12 cellular contexts compared by ENCODE assay signal in the genomic region with DNA sequence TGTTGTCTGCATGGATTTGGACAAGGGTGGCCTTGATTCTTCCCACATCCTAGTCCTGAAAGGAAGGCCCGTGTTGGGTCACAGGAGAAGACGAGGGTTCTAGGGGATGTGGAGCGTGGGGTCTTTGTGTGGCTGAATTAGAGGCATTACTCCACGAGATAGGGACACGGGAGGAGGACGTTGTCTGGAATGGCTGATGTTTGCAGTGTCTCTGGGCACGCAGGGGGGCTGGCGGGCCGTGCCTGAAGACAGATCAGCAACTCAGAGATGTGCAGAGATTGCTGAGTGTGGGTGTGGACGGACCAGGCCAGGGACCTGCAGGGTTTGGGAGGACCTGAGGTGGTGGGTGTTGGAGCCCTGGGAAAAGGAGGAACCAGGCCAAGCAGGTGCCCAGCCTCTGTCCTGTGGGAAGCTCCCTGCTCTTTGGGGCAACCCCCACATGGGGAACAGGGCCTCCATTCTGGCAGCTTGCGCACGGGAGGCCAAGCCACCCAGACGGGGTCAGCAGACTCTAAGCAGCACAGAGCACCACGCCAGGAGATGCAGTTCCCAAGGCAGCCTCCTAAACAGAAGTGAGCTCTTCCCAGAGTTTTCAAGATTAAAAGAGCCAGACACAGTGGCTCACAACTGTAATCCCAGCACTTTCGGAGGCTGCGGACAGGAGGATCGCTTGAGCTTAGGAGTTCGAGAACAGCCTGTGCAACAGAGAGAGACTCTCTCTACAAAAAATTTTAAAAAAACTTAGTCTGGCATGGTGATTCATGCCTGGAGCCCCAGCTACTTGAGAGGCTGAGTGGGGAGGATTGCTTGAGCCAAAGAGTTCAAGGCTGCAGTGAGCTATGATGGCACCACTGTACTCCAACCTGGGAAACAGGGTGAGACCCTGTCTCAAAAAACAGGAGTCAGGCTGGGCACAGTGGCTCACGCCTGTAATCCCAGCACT.
DNase-seq lines count a peak whose midpoint lies in the region; ATAC-seq and TF ChIP-seq lines count a peak whose summit lies in the region.
"Had no signal": no experiment of that assay in that cellular context is flagged by ENCODE, and none has a peak within 500 bp of the region (broad histone marks: within the 10 kb centered on the region; RNA-seq: fewer than 3 reads in every experiment).

No MANE protein-coding gene starts in this region.

- 88% methylated on average over 14 of the region's 19 CpGs for WGBS in mammary epithelial cell (ENCODE audit: low coverage, missing lambda C conversion rate)

- no peak overlapping the region for H3K9ac ChIP-seq in mammary epithelial cell (ENCODE audit: insufficient read depth, low read length)

- H3K36me3 Mint-ChIP-seq in MCF 10A (ENCODE audit: insufficient read depth, unreplicated experiment) (peaks cover 48% of the 10 kb centered on the region), nephron progenitor cell (ENCODE audit: low read depth) (peaks cover 19% of the 10 kb centered on the region)

- H3K4me3 ChIP-seq in mammary epithelial cell (replicated peaks in 1 of 3; ENCODE audit: insufficient read depth in 1 of 3, low read depth in 2 of 3, low read length in 3 of 3) (no peak overlapping the region), vagina (peak overlapping the region in 1 of 2 donors; percentile 3)

- BruUV-seq in MCF 10A (replicated peaks; lab: Mats Ljungman, UMichigan), result no TSS peak
- BruUV-seq in mammary epithelial cell (replicated peaks; lab: Mats Ljungman, UMichigan), result no TSS peak

- intact Hi-C loops in MCF 10A (cut with micrococcal nuclease), result no loop called here
- intact Hi-C loops in mammary epithelial cell (cut with micrococcal nuclease), result no loop called here
- intact Hi-C loops in vagina (cut with DNase I), result no loop called here

- no peak for TF ChIP-seq POLR2A in vagina (IDR thresholded peaks at IDR 0.05)

- H3K4me2 ChIP-seq in mammary epithelial cell (ENCODE audit: insufficient read depth, low read depth, low read length), result no peak overlapping the region

- H2AFZ ChIP-seq in mammary epithelial cell (ENCODE audit: low read depth, low read length), result no peak overlapping the region

- no peak for ATAC-seq in HG03432 (IDR thresholded peaks at IDR 0.05; ENCODE audit: unreplicated experiment)
- ATAC-seq in HG02852 (IDR thresholded peaks at IDR 0.05; ENCODE audit: unreplicated experiment), result no peak

- H3K9me3 ChIP-seq in mammary epithelial cell (replicated peaks; ENCODE audit: insufficient read depth, low read length) (no peaks in the 10 kb centered on the region), vagina (no peaks in the 10 kb centered on the region)

- no peak for DNase-seq in MCF 10A (ENCODE audit: unreplicated experiment)
- no peak for DNase-seq in mammary epithelial cell
- DNase-seq in epithelial cell of prostate (ENCODE audit: low read depth, low spot score), result no peak
- no peak for DNase-seq in nephron progenitor cell
- DNase-seq in vagina (ENCODE audit: extremely low spot score in 2 of 2), result no peak
- DNase-seq in stimulated activated CD4-positive, alpha-beta T cell treated with anti-CD3 and anti-CD28 coated beads, Interleukin-4, amount 100 ng/mL, for 1 hour, result no peak
- DNase-seq: 8988T; activated naive CD4-positive, alpha-beta T cell treated with Interleukin-2 at 50 U/mL for 16 hours; NCI-H1694; stimulated activated naive CD4-positive, alpha-beta T cell treated with Interleukin-2 at 50 U/mL for 16 hours had no signal

- dilution Hi-C loops in mammary epithelial cell (cut with HindIII; ENCODE audit: low sequenced_read_pairs), result no loop called here

- no peaks in the 10 kb centered on the region for H4K20me1 ChIP-seq in mammary epithelial cell (ENCODE audit: insufficient read depth, low read length)

- H3K79me2 ChIP-seq in mammary epithelial cell (ENCODE audit: insufficient read depth, low read length), result no peaks in the 10 kb centered on the region

- H3K36me3 ChIP-seq in mammary epithelial cell (ENCODE audit: insufficient read depth, low read length) (peaks cover 2% of the 10 kb centered on the region), vagina (peaks cover 0 to 9% of the 10 kb centered on the region in 2 donors)

- H3K4me3 Mint-ChIP-seq in MCF 10A (ENCODE audit: unreplicated experiment) (no peak overlapping the region), nephron progenitor cell (peak overlapping the region; percentile 57)

- H3K27ac ChIP-seq in mammary epithelial cell (ENCODE audit: insufficient read depth, low read depth, low read length), result no peak overlapping the region
- H3K27ac ChIP-seq in epithelial cell of prostate, result peak overlapping the region; percentile 24
- peak overlapping the region; percentile 78 for H3K27ac ChIP-seq in vagina

- in situ Hi-C loops in mammary epithelial cell (cut with MboI; ENCODE audit: low sequenced_read_pairs in 2 of 2), result no loop called here

- peaks cover 19% of the 10 kb centered on the region for H3K4me1 Mint-ChIP-seq in MCF 10A (ENCODE audit: insufficient read depth, unreplicated experiment)
- peaks cover 54% of the 10 kb centered on the region for H3K4me1 Mint-ChIP-seq in nephron progenitor cell

- POLR2A ChIA-PET in MCF 10A (lab: Yijun Ruan, JAX), result interaction anchor here (0.9 to 3.0 kb wide), 7 partner anchors 11 to 411 kb away, joined by 3 to 20 read pairs (median 3); no protein-coding TSS in a partner anchor

- peaks cover 28% of the 10 kb centered on the region for H3K4me1 ChIP-seq in mammary epithelial cell (ENCODE audit: insufficient read depth, low read length)
- H3K4me1 ChIP-seq in vagina, result peaks cover 15% of the 10 kb centered on the region

- H3K27me3 Mint-ChIP-seq in MCF 10A (ENCODE audit: insufficient read depth, unreplicated experiment) (no peaks in the 10 kb centered on the region), nephron progenitor cell (ENCODE audit: low read depth, poor library complexity) (peaks cover 2% of the 10 kb centered on the region)

- TF ChIP-seq CTCF in MCF 10A (IDR thresholded peaks at IDR 0.05; ENCODE audit: unreplicated experiment), result no peak
- TF ChIP-seq CTCF in mammary epithelial cell (conservative IDR thresholded peaks at IDR 0.05 in 1 of 2, IDR thresholded peaks at IDR 0.05 in 1 of 2; ENCODE audit: extremely low read depth in 1 of 2, insufficient read depth in 1 of 2, low read depth in 1 of 2, low read length in 2 of 2), result no peak
- no peak for TF ChIP-seq CTCF in nephron progenitor cell (IDR thresholded peaks at IDR 0.05)
- no peak for TF ChIP-seq CTCF in vagina (IDR thresholded peaks at IDR 0.05)

- H3K9me3 Mint-ChIP-seq in MCF 10A (ENCODE audit: unreplicated experiment) (no peaks in the 10 kb centered on the region), nephron progenitor cell (no peaks in the 10 kb centered on the region)

- CTCF ChIA-PET in MCF 10A (lab: Yijun Ruan, JAX), result interaction anchor here (0.6 to 2.1 kb wide), 4 partner anchors 11 to 169 kb away, joined by 3 to 7 read pairs (median 4); a partner anchor contains a TSS
- CTCF ChIA-PET in mammary epithelial cell (lab: Charles Lee; ENCODE audit: low non-redundant PET), result no interaction called here

- peak overlapping the region; percentile 51 for H3K27ac Mint-ChIP-seq in MCF 10A (ENCODE audit: low read depth, unreplicated experiment)
- peak overlapping the region; percentile 99 for H3K27ac Mint-ChIP-seq in nephron progenitor cell

- H3K27me3 ChIP-seq in mammary epithelial cell (ENCODE audit: insufficient read depth, low read length) (no peaks in the 10 kb centered on the region), vagina (no peaks in the 10 kb centered on the region)
